ENCODE assay signal across 17 cellular contexts in genomic region chr1:229570891-229571516, GRCh38.
DNase-seq lines count a peak whose midpoint lies in the region; ATAC-seq, FAIRE-seq and TF ChIP-seq lines count a peak whose summit lies in the region.
"Had no signal": no experiment of that assay in that cellular context is flagged by ENCODE, and none has a peak within 500 bp of the region (broad histone marks: within the 10 kb centered on the region; RNA-seq: fewer than 3 reads in every experiment).

No MANE protein-coding gene starts in this region.

- H3K27ac ChIP-seq in HEK293 (ENCODE audit: extremely low read depth, low read depth, low read length) (no peak overlapping the region), coronary artery (no peak overlapping the region)
- H3K27ac ChIP-seq: PC-9, SK-N-MC had no signal

- H3K4me3 ChIP-seq in HEK293 (ENCODE audit: low read depth, low read length) (no peak overlapping the region), coronary artery (no peak overlapping the region)
- H3K4me3 ChIP-seq: PC-9, SK-N-MC had no signal

- DNase-seq in DMS 273 treated with DMSO at 0.1 percent for 48 hours (lab: John Stamatoyannopoulos, UW) (peak; percentile 61), NCI-H82 (lab: John Stamatoyannopoulos, UW) (peak; percentile 72), coronary artery (ENCODE audit: low spot score) (peak; percentile 21), D721Med (ENCODE audit: insufficient read length, low spot score) (no peak)
- DNase-seq: ACHN; CD4-positive, alpha-beta T cell; H7; NCI-H1436 treated with DMSO at 0.1 percent for 48 hours; PC-9; T-cell; T1000 had no signal

- POLR2A ChIA-PET in HEK293 (lab: Yijun Ruan, JAX), result no interaction called here

- H3K9me3 ChIP-seq in HEK293 (ENCODE audit: control insufficient read depth, insufficient read depth, low read depth, low read length), result no peaks in the 10 kb centered on the region

- H3K4me1 ChIP-seq in HEK293 (ENCODE audit: control insufficient read depth, insufficient read depth, low read length), result peaks cover 10% of the 10 kb centered on the region

- CTCF ChIA-PET in HEK293 (lab: Yijun Ruan, JAX), result interaction anchor here (1.0 to 1.2 kb wide), 2 partner anchors 12 to 24 kb away, joined by 3 read pairs; no protein-coding TSS in a partner anchor

- TF ChIP-seq CTCF in HEK293 (tag by site-specific recombination; IDR thresholded peaks at IDR 0.05) (no peak), coronary artery (IDR thresholded peaks at IDR 0.05) (no peak), D721Med (IDR thresholded peaks at IDR 0.05; ENCODE audit: insufficient read depth, missing control alignments) (no peak)

- no peak for FAIRE-seq in D721Med (lab: Jason Lieb, UNC)

- H3K36me3 ChIP-seq in HEK293 (ENCODE audit: control insufficient read depth in 2 of 2, insufficient read depth in 1 of 2, low read length in 2 of 2), result no peaks in the 10 kb centered on the region

- no peak for ATAC-seq in HG02840 (IDR thresholded peaks at IDR 0.05; ENCODE audit: low FRiP score, unreplicated experiment)
- ATAC-seq in GM19452 (IDR thresholded peaks at IDR 0.05; ENCODE audit: unreplicated experiment), result no peak
- no peak for ATAC-seq in HG03521 (IDR thresholded peaks at IDR 0.05; ENCODE audit: unreplicated experiment)
- ATAC-seq: Right ventricle myocardium inferior, T-cell had no signal

TF ChIP-seq in HEK293, 187 proteins besides CTCF, POLR2A, EP300 and RAD21:
- no peak for TF ChIP-seq ZNF548 (tag by site-specific recombination; IDR thresholded peaks at IDR 0.05)
- no peak for TF ChIP-seq OVOL3 (tag by site-specific recombination; IDR thresholded peaks at IDR 0.05)
- TF ChIP-seq ZNF596 (tag by site-specific recombination; IDR thresholded peaks at IDR 0.05), result no peak
- peak; percentile 59; the same call in 1 of the 2 replicates for TF ChIP-seq PRDM1 (tag by site-specific recombination; IDR thresholded peaks at IDR 0.05)
- no peak for TF ChIP-seq ZNF223 (tag by site-specific recombination; IDR thresholded peaks at IDR 0.05)
TF ChIP-seq in HEK293: peak in this region for 1.
